9 cellular contexts compared by ENCODE assay signal in genomic region chr9:34413229-34413852, GRCh38. TPM values are rescaled to one million over a fixed set of nuclear protein-coding genes. Genes with fewer than 3 reads are reported as not detected.
A peak's percentile ranks its signal among the peaks of the same experiment; 100 is the strongest.
DNase-seq lines count a peak whose midpoint lies in the region; ATAC-seq and TF ChIP-seq lines count a peak whose summit lies in the region.
"Had no signal": no experiment of that assay in that cellular context is flagged by ENCODE, and none has a peak within 500 bp of the region (broad histone marks: within the 10 kb centered on the region; RNA-seq: fewer than 3 reads in every experiment).

No MANE protein-coding gene starts in this region.

- peak; percentile 74 for ATAC-seq in SK-N-SH treated with all-trans-retinoic acid at 6 μM for 48 hours

- H3K4me1 ChIP-seq in vagina: no peaks in the 10 kb centered on the region

- TF ChIP-seq POLR2A in vagina (IDR thresholded peaks at IDR 0.05): no peak

- no peaks in the 10 kb centered on the region for H3K36me3 ChIP-seq in vagina

- no peak overlapping the region for H3K27ac ChIP-seq in vagina
- H3K27ac ChIP-seq: 22Rv1 had no signal

- intact Hi-C loops in vagina (cut with DNase I): no loop called here

- DNase-seq in DMS 273 (lab: John Stamatoyannopoulos, UW; ENCODE audit: unreplicated experiment): peak; percentile 51
- DNase-seq in DMS 273 treated with DMSO at 0.1 percent for 48 hours (lab: John Stamatoyannopoulos, UW): no peak
- DNase-seq in fibroblast of villous mesenchyme (ENCODE audit: low read depth): peak; percentile 54
- peak; percentile 33 to 44 for DNase-seq in stimulated activated CD4-positive, alpha-beta T cell treated with anti-CD3 and anti-CD28 coated beads, Interleukin-2, amount 100 ng/mL, for 24 hours
- no peak for DNase-seq in vagina (ENCODE audit: extremely low spot score in 2 of 2)
- no peak for DNase-seq in GM10248 (ENCODE audit: extremely low spot score)
- no peak for DNase-seq in NCI-H69 (lab: John Stamatoyannopoulos, UW)

- H3K9me3 ChIP-seq in vagina: no peaks in the 10 kb centered on the region

- H3K27me3 ChIP-seq in vagina: no peaks in the 10 kb centered on the region

- H3K4me3 ChIP-seq in fibroblast of villous mesenchyme (ENCODE audit: low read depth, low read length) (no peak overlapping the region), vagina (no peak overlapping the region)

- POLR2A ChIA-PET in GM10248 (lab: Yijun Ruan, JAX): no interaction called here

- no peak for TF ChIP-seq CTCF in fibroblast of villous mesenchyme (IDR thresholded peaks at IDR 0.05; ENCODE audit: insufficient read depth, low read depth, low read length)
- no peak for TF ChIP-seq CTCF in vagina (IDR thresholded peaks at IDR 0.05)
- no peak for TF ChIP-seq CTCF in GM10248 (IDR thresholded peaks at IDR 0.05; ENCODE audit: control extremely low read depth, extremely low read depth, low read depth, missing control alignments)

- CTCF ChIA-PET in GM10248 (lab: Yijun Ruan, JAX): interaction anchor here (1.7 to 5.1 kb wide), 2 partner anchors 10 kb away, joined by 12 to 29 read pairs; no protein-coding TSS in a partner anchor

TF ChIP-seq in SK-N-SH treated with all-trans-retinoic acid at 6 μM for 48 hours, 23 proteins besides CTCF, POLR2A, EP300 and RAD21:
- TF ChIP-seq BACH2 (CRISPR knock-in tag; IDR thresholded peaks at IDR 0.05; ENCODE audit: borderline replicate concordance): no peak
- no peak for TF ChIP-seq ISL1 (CRISPR knock-in tag; IDR thresholded peaks at IDR 0.05)
- TF ChIP-seq TSHZ2 (CRISPR knock-in tag; IDR thresholded peaks at IDR 0.05): no peak
- no peak for TF ChIP-seq POU6F1 (CRISPR knock-in tag; IDR thresholded peaks at IDR 0.05; ENCODE audit: borderline replicate concordance, low read depth)
- no peak for TF ChIP-seq CSRNP3 (CRISPR knock-in tag; IDR thresholded peaks at IDR 0.05)
- no peak for TF ChIP-seq CSDC2 (CRISPR knock-in tag; IDR thresholded peaks at IDR 0.05)
- TF ChIP-seq RARB (CRISPR knock-in tag; IDR thresholded peaks at IDR 0.05): no peak
- no peak for TF ChIP-seq TCF4 (CRISPR knock-in tag; IDR thresholded peaks at IDR 0.05; ENCODE audit: borderline replicate concordance)
- TF ChIP-seq ESRRG (CRISPR knock-in tag; IDR thresholded peaks at IDR 0.05): no peak
- no peak for TF ChIP-seq ZNF8 (CRISPR knock-in tag; IDR thresholded peaks at IDR 0.05)
- TF ChIP-seq PATZ1 (CRISPR knock-in tag; IDR thresholded peaks at IDR 0.05; ENCODE audit: borderline replicate concordance): no peak
- TF ChIP-seq ARNTL (CRISPR knock-in tag; IDR thresholded peaks at IDR 0.05; ENCODE audit: borderline replicate concordance, low read depth): no peak
- TF ChIP-seq ZC3H10 (CRISPR knock-in tag; IDR thresholded peaks at IDR 0.05): no peak
- no peak for TF ChIP-seq GLIS3 (CRISPR knock-in tag; IDR thresholded peaks at IDR 0.05)
TF ChIP-seq in SK-N-SH treated with all-trans-retinoic acid at 6 μM for 48 hours: peak in this region for 0.

RNA-seq across cellular contexts. Expression of gene MYORG, which starts 36.6 kb away (rescaled TPM):
- total RNA-seq in fibroblast of villous mesenchyme (0.64 and 1.3 TPM in 2 replicates), vagina (4.4 TPM)

RNA-seq across cellular contexts. Expression of gene FAM219A, which starts 45.0 kb away (rescaled TPM):
- total RNA-seq in fibroblast of villous mesenchyme (9.3 and 9.9 TPM in 2 replicates), vagina (9.3 TPM)

RNA-seq across cellular contexts. Expression of gene DNAI1, which starts 45.3 kb away (rescaled TPM):
- total RNA-seq in fibroblast of villous mesenchyme: under 0.01 TPM in 1 of 2 replicates, not detected in the other
- total RNA-seq in vagina: not detected

Comparison
In these comparisons a context has a peak if more than half of its experiments do, and no peak if none do; other contexts are left out.
1. DNase-seq: peak in DMS 273 (single experiment), fibroblast of villous mesenchyme (single experiment) and stimulated activated CD4-positive, alpha-beta T cell treated with anti-CD3 and anti-CD28 coated beads, Interleukin-2, amount 100 ng/mL, for 24 hours (2 of 2); none in DMS 273 treated with DMSO at 0.1 percent for 48 hours (single experiment), vagina (0 of 2), GM10248 (single experiment) and NCI-H69 (single experiment).